In genomic region chr2:207710814-207711740, GRCh38 we compare ENCODE assay signal across 8 cellular contexts. TPM values are rescaled to one million over a fixed set of nuclear protein-coding genes. Genes with fewer than 3 reads are reported as not detected.
DNase-seq lines count a peak whose midpoint lies in the region; ATAC-seq and TF ChIP-seq lines count a peak whose summit lies in the region.

Gene CCNYL1, plus strand, starts transcription at chr2:207711640. Its CDS starts 257 bp downstream, at chr2:207711897.

- no peaks in the 10 kb centered on the region for H3K27me3 Mint-ChIP-seq in activated T-helper 17 cell treated with anti-CD3 and anti-CD28 coated beads, Interleukin-2, amount 50 U/mL, for 72 hours
- H3K27me3 Mint-ChIP-seq in naive thymus-derived CD4-positive, alpha-beta T cell, result peaks cover 0 to 3% (median 0%) of the 10 kb centered on the region in 5 donors
- no peaks in the 10 kb centered on the region for H3K27me3 Mint-ChIP-seq in stimulated activated naive B cell treated with anti-CD40 and anti-IgM and Interleukin-4, amounts not matched to agents 10 μg/mL and 1 μg/mL and 100 μg/mL, for 72 hours

- TF ChIP-seq CTCF in fibroblast of lung (conservative IDR thresholded peaks at IDR 0.05 in 1 of 2, IDR thresholded peaks at IDR 0.05 in 1 of 2; ENCODE audit: low read depth in 1 of 2, low read length in 2 of 2), result peak in 1 of 2 donors; percentile 11

- peaks cover 9% of the 10 kb centered on the region for H3K36me3 Mint-ChIP-seq in activated T-helper 17 cell treated with anti-CD3 and anti-CD28 coated beads, Interleukin-2, amount 50 U/mL, for 72 hours (ENCODE audit: low read depth)
- H3K36me3 Mint-ChIP-seq in naive thymus-derived CD4-positive, alpha-beta T cell, result peaks cover 0 to 5% (median 4%) of the 10 kb centered on the region in 5 donors
- H3K36me3 Mint-ChIP-seq in stimulated activated naive B cell treated with anti-CD40 and anti-IgM and Interleukin-4, amounts not matched to agents 10 μg/mL and 1 μg/mL and 100 μg/mL, for 72 hours, result peaks cover 4 to 8% of the 10 kb centered on the region in 2 donors

- H3K4me3 ChIP-seq in Karpas-422 (ENCODE audit: low read length) (peak within 1 kb of the TSS; percentile 94), fibroblast of lung (replicated peaks in 1 of 4; ENCODE audit: control extremely low read depth in 1 of 4, insufficient read depth in 1 of 4, low read depth in 3 of 4, low read length in 4 of 4) (peak within 1 kb of the TSS; percentile 75 to 94 (median 80))
- peak within 1 kb of the TSS; percentile 88 for H3K4me3 ChIP-seq in naive thymus-derived CD4-positive, alpha-beta T cell (ENCODE audit: low read length)

- H3K4me2 ChIP-seq in Karpas-422 (ENCODE audit: low read depth, low read length, poor library complexity, severe bottlenecking) (peak within 1 kb of the TSS; percentile 100), fibroblast of lung (ENCODE audit: extremely low read depth, insufficient read depth, low read length) (peak within 1 kb of the TSS; percentile 82)

- H3K9ac ChIP-seq in Karpas-422 (ENCODE audit: low read length), result peak within 1 kb of the TSS; percentile 88
- peak within 1 kb of the TSS; percentile 80 for H3K9ac ChIP-seq in fibroblast of lung (ENCODE audit: insufficient read depth, low read length)

- H3K4me3 Mint-ChIP-seq in activated T-helper 17 cell treated with anti-CD3 and anti-CD28 coated beads, Interleukin-2, amount 50 U/mL, for 72 hours, result peak within 1 kb of the TSS; percentile 100
- H3K4me3 Mint-ChIP-seq in naive thymus-derived CD4-positive, alpha-beta T cell, result peak within 1 kb of the TSS; percentile 94 to 99 (median 97)
- peak within 1 kb of the TSS; percentile 95 to 97 for H3K4me3 Mint-ChIP-seq in stimulated activated naive B cell treated with anti-CD40 and anti-IgM and Interleukin-4, amounts not matched to agents 10 μg/mL and 1 μg/mL and 100 μg/mL, for 72 hours

- POLR2A ChIA-PET in naive thymus-derived CD4-positive, alpha-beta T cell (lab: Charles Lee), result interaction anchor here (0.6 to 3.3 kb wide), 13 partner anchors 10 to 1552 kb away, joined by 3 to 34 read pairs (median 4); partner anchors contain the start of genes CREB1, EEF1B2, FZD5 and KLF7

- peak within 1 kb of the TSS; percentile 99 for H2AFZ ChIP-seq in Karpas-422 (ENCODE audit: low read length)
- H2AFZ ChIP-seq in fibroblast of lung (ENCODE audit: low read length), result peak within 1 kb of the TSS; percentile 73

- no peaks in the 10 kb centered on the region for H3K9me2 ChIP-seq in Karpas-422 (replicated peaks; ENCODE audit: insufficient read depth, low read length)

- peaks cover 27% of the 10 kb centered on the region for H3K4me1 ChIP-seq in Karpas-422 (ENCODE audit: low read length)
- no peaks in the 10 kb centered on the region for H3K4me1 ChIP-seq in fibroblast of lung (ENCODE audit: control insufficient read depth, extremely low read depth, insufficient read depth, low read length)
- peaks cover 4 to 11% of the 10 kb centered on the region in 2 donors for H3K4me1 ChIP-seq in naive thymus-derived CD4-positive, alpha-beta T cell (ENCODE audit: control insufficient read depth in 2 of 2, insufficient read depth in 2 of 2, low read length in 2 of 2)

- H3K27ac ChIP-seq in Karpas-422 (ENCODE audit: low read length) (peak within 1 kb of the TSS; percentile 62), fibroblast of lung (ENCODE audit: insufficient read depth, low read length) (peak within 1 kb of the TSS; percentile 74)
- H3K27ac ChIP-seq in naive thymus-derived CD4-positive, alpha-beta T cell (ENCODE audit: low read depth, low read length), result peak within 1 kb of the TSS; percentile 83

- H3K79me2 ChIP-seq in Karpas-422 (ENCODE audit: low read length) (peaks cover 44% of the 10 kb centered on the region), fibroblast of lung (ENCODE audit: control insufficient read depth, insufficient read depth, low read length) (peaks cover 2% of the 10 kb centered on the region)

- H3K4me1 Mint-ChIP-seq in activated T-helper 17 cell treated with anti-CD3 and anti-CD28 coated beads, Interleukin-2, amount 50 U/mL, for 72 hours, result peaks cover 20% of the 10 kb centered on the region
- peaks cover 15 to 32% (median 27%) of the 10 kb centered on the region in 7 donors for H3K4me1 Mint-ChIP-seq in naive thymus-derived CD4-positive, alpha-beta T cell
- H3K4me1 Mint-ChIP-seq in stimulated activated naive B cell treated with anti-CD40 and anti-IgM and Interleukin-4, amounts not matched to agents 10 μg/mL and 1 μg/mL and 100 μg/mL, for 72 hours, result peaks cover 11 to 29% of the 10 kb centered on the region in 2 donors

- CTCF ChIA-PET in naive thymus-derived CD4-positive, alpha-beta T cell (lab: Charles Lee), result interaction anchor here (0.6 to 1.6 kb wide), 4 partner anchors 15 to 181 kb away, joined by 3 to 6 read pairs (median 4); partner anchors contain the start of genes CREB1 and METTL21A

- H4K20me1 ChIP-seq in Karpas-422 (ENCODE audit: insufficient read depth, low read depth, low read length) (peaks cover 5% of the 10 kb centered on the region; the same call in 1 of the 2 replicates), fibroblast of lung (ENCODE audit: control insufficient read depth, extremely low read depth, insufficient read depth, low read length) (no peaks in the 10 kb centered on the region)

- H3K9me3 Mint-ChIP-seq in activated T-helper 17 cell treated with anti-CD3 and anti-CD28 coated beads, Interleukin-2, amount 50 U/mL, for 72 hours, result no peaks in the 10 kb centered on the region
- H3K9me3 Mint-ChIP-seq in naive thymus-derived CD4-positive, alpha-beta T cell, result no peaks in the 10 kb centered on the region
- H3K9me3 Mint-ChIP-seq in stimulated activated naive B cell treated with anti-CD40 and anti-IgM and Interleukin-4, amounts not matched to agents 10 μg/mL and 1 μg/mL and 100 μg/mL, for 72 hours, result no peaks in the 10 kb centered on the region

- peak within 1 kb of the TSS; percentile 97 for H3K27ac Mint-ChIP-seq in activated T-helper 17 cell treated with anti-CD3 and anti-CD28 coated beads, Interleukin-2, amount 50 U/mL, for 72 hours
- peak within 1 kb of the TSS; percentile 83 to 98 (median 93) for H3K27ac Mint-ChIP-seq in naive thymus-derived CD4-positive, alpha-beta T cell
- H3K27ac Mint-ChIP-seq in stimulated activated naive B cell treated with anti-CD40 and anti-IgM and Interleukin-4, amounts not matched to agents 10 μg/mL and 1 μg/mL and 100 μg/mL, for 72 hours, result peak within 1 kb of the TSS; percentile 91

- H3K27me3 ChIP-seq in Karpas-422 (ENCODE audit: low read length) (no peaks in the 10 kb centered on the region), fibroblast of lung (ENCODE audit: control insufficient read depth, insufficient read depth, low read length) (no peaks in the 10 kb centered on the region)
- no peaks in the 10 kb centered on the region for H3K27me3 ChIP-seq in naive thymus-derived CD4-positive, alpha-beta T cell (ENCODE audit: control insufficient read depth in 2 of 2, insufficient read depth in 2 of 2, low read length in 2 of 2)

- H3K36me3 ChIP-seq in Karpas-422 (ENCODE audit: insufficient read depth, low read length) (peaks cover 3% of the 10 kb centered on the region; the same call in 1 of the 2 replicates), fibroblast of lung (ENCODE audit: control insufficient read depth, insufficient read depth, low read length) (no peaks in the 10 kb centered on the region)
- peaks cover 0 to 4% (median 0%) of the 10 kb centered on the region in 3 experiments for H3K36me3 ChIP-seq in naive thymus-derived CD4-positive, alpha-beta T cell (ENCODE audit: control insufficient read depth in 2 of 3, insufficient read depth in 3 of 3, low read length in 3 of 3)

- intact Hi-C loops in naive thymus-derived CD4-positive, alpha-beta T cell (cut with micrococcal nuclease), result loop anchor here (1.0 to 10.0 kb wide), 15 partner anchors 16 to 1552 kb away; partner anchors contain the start of genes FASTKD2 (in 2 of the 2), IDH1 (in 2 of the 2), MDH1B (in 2 of the 2) and METTL21A (in 2 of the 2)

- ATAC-seq in GM21825 (IDR thresholded peaks at IDR 0.05; ENCODE audit: unreplicated experiment), result peak; percentile 96
- peak; percentile 99 for ATAC-seq in activated T-helper 17 cell treated with anti-CD3 and anti-CD28 coated beads, Interleukin-2, amount 50 U/mL, for 72 hours (replicated peaks)
- ATAC-seq in naive thymus-derived CD4-positive, alpha-beta T cell, result peak; percentile 98
- peak; percentile 97 to 98 for ATAC-seq in stimulated activated naive B cell treated with anti-CD40 and anti-IgM and Interleukin-4, amounts not matched to agents 10 μg/mL and 1 μg/mL and 100 μg/mL, for 72 hours (replicated peaks)

- peak; percentile 96 for DNase-seq in DMS79 treated with DMSO at 0.1 percent for 48 hours (lab: John Stamatoyannopoulos, UW)
- peak; percentile 99 for DNase-seq in Karpas-422
- peak; percentile 99 for DNase-seq in RKO (ENCODE audit: low spot score)
- DNase-seq in fibroblast of lung (ENCODE audit: low read depth in 2 of 2), result peak; percentile 99 to 100
- peak; percentile 93 to 98 (median 97) for DNase-seq in naive thymus-derived CD4-positive, alpha-beta T cell
- peak; percentile 99 for DNase-seq in stimulated activated naive B cell treated with anti-CD40 and anti-IgM and Interleukin-4, amounts not matched to agents 10 μg/mL and 1 μg/mL and 100 μg/mL, for 72 hours

- H3K9me3 ChIP-seq in Karpas-422 (ENCODE audit: low read length) (no peaks in the 10 kb centered on the region), fibroblast of lung (ENCODE audit: control insufficient read depth, insufficient read depth, low read depth, low read length) (no peaks in the 10 kb centered on the region)
- H3K9me3 ChIP-seq in naive thymus-derived CD4-positive, alpha-beta T cell (ENCODE audit: control insufficient read depth in 2 of 3, low read length in 3 of 3), result no peaks in the 10 kb centered on the region

RNA-seq across cellular contexts. Expression of gene CCNYL1, which starts in this region (rescaled TPM):
- 12.6 and 30.5 TPM in 2 replicates for total RNA-seq in Karpas-422 (2014; rRNA removed; shearing (Covaris generic); ENCODE audit: low replicate concordance)
- total RNA-seq in activated T-helper 17 cell treated with anti-CD3 and anti-CD28 coated beads, Interleukin-2, amount 50 U/mL, for 72 hours, result 1 to 10 TPM; 3.4 to 6.8 TPM
- total RNA-seq in fibroblast of lung, result 5.4 and 8.8 TPM in 2 replicates
- 18.2 and 18.4 TPM in 2 replicates for polyA plus RNA-seq in fibroblast of lung
- polyA plus RNA-seq in fibroblast of lung (2012), result 14.3 and 15.3 TPM in 2 replicates
- 3.5 and 4.0 TPM in 2 replicates for polyA minus RNA-seq in fibroblast of lung (ENCODE audit: low replicate concordance)
- total RNA-seq in naive thymus-derived CD4-positive, alpha-beta T cell, result 10 to 100 TPM in 3 of 5 experiments, 1 to 10 TPM in 2; 6.7 to 16.7 (median 10.7) TPM
- 1 to 10 TPM; 1.7 to 2.6 TPM for polyA plus RNA-seq in naive thymus-derived CD4-positive, alpha-beta T cell

Comparison
In these comparisons a context has a peak if more than half of its experiments do, and no peak if none do; other contexts are left out.
1. Peak in every context shown above with its lines: DNase-seq, ATAC-seq, H3K4me3 ChIP-seq and H3K27ac ChIP-seq.